ENCODE assay signal across 8 cellular contexts in genomic region chr5:5422819-5423515, GRCh38. TPM values are rescaled to one million over a fixed set of nuclear protein-coding genes. Genes with fewer than 3 reads are reported as not detected.
DNase-seq lines count a peak whose midpoint lies in the region; ATAC-seq, FAIRE-seq and TF ChIP-seq lines count a peak whose summit lies in the region.

No MANE protein-coding gene starts in this region.

- H3K4me3 ChIP-seq in Jurkat, Clone E6-1 (ENCODE audit: low read length) = peak overlapping the region; percentile 88
- H3K4me3 ChIP-seq in K562 (peak overlapping the region; percentile 99), lung (peak overlapping the region; percentile 98), upper lobe of left lung (peak overlapping the region; percentile 87 to 100 (median 96))

- no peak for TF ChIP-seq POLR2A in K562 (conservative IDR thresholded peaks at IDR 0.05)
- TF ChIP-seq POLR2A in upper lobe of left lung (IDR thresholded peaks at IDR 0.05) = no peak

- peaks cover 16% of the 10 kb centered on the region for H4K20me1 ChIP-seq in K562 (replicated peaks; ENCODE audit: control insufficient read depth, insufficient read depth, low read length)

- ATAC-seq in GM21529 (IDR thresholded peaks at IDR 0.05; ENCODE audit: unreplicated experiment) (peak; percentile 7), K562 (peak; percentile 12), lung (ENCODE audit: insufficient read depth, low FRiP score) (peak; percentile 4), upper lobe of left lung (ENCODE audit: low FRiP score in 2 of 2) (peak in 1 of 2 donors; percentile 22)

- H3K79me2 ChIP-seq in K562 (ENCODE audit: control insufficient read depth, insufficient read depth, low read length) = peaks cover 54% of the 10 kb centered on the region

- peak overlapping the region; percentile 62 for H2AFZ ChIP-seq in K562 (ENCODE audit: low read depth, low read length)

- no peaks in the 10 kb centered on the region for H3K27me3 ChIP-seq in K562 (ENCODE audit: control insufficient read depth in 2 of 2, insufficient read depth in 2 of 2, low read length in 2 of 2)
- H3K27me3 ChIP-seq in lung (ENCODE audit: control insufficient read depth, insufficient read depth) = no peaks in the 10 kb centered on the region
- no peaks in the 10 kb centered on the region for H3K27me3 ChIP-seq in upper lobe of left lung

- no peak for TF ChIP-seq EP300 in K562 (IDR thresholded peaks at IDR 0.05; ENCODE audit: low read length)
- TF ChIP-seq EP300 in upper lobe of left lung (IDR thresholded peaks at IDR 0.05) = no peak

- H3K36me3 ChIP-seq in ES-I3 (ENCODE audit: insufficient read depth, low read length) = no peaks in the 10 kb centered on the region
- peaks cover 24% of the 10 kb centered on the region; the same call in 2 of the 3 replicates for H3K36me3 ChIP-seq in K562 (ENCODE audit: control insufficient read depth, insufficient read depth, low read length)
- H3K36me3 ChIP-seq in lung (ENCODE audit: control insufficient read depth in 2 of 2, insufficient read depth in 2 of 2, low read length in 2 of 2) = no peaks in the 10 kb centered on the region
- no peaks in the 10 kb centered on the region for H3K36me3 ChIP-seq in upper lobe of left lung

- H3K27ac ChIP-seq in K562 (ENCODE audit: extremely low read depth, low read depth, low read length) = peak overlapping the region; percentile 100
- H3K27ac ChIP-seq in lung (ENCODE audit: low read depth in 1 of 2, low read length in 1 of 2) = peak overlapping the region; percentile 89 to 95
- peak overlapping the region; percentile 93 to 99 (median 96) for H3K27ac ChIP-seq in upper lobe of left lung

- peaks cover 13% of the 10 kb centered on the region for H3K4me1 ChIP-seq in ES-I3 (ENCODE audit: insufficient read depth, low read length)
- H3K4me1 ChIP-seq in K562 (replicated peaks in 1 of 2; ENCODE audit: control insufficient read depth in 2 of 2, insufficient read depth in 2 of 2, low read length in 2 of 2) = peaks cover 18 to 24% of the 10 kb centered on the region in 2 experiments
- peaks cover 10 to 27% of the 10 kb centered on the region in 2 donors for H3K4me1 ChIP-seq in lung (ENCODE audit: control insufficient read depth in 2 of 2, insufficient read depth in 2 of 2, low read length in 2 of 2)
- peaks cover 32 to 52% (median 33%) of the 10 kb centered on the region in 4 donors for H3K4me1 ChIP-seq in upper lobe of left lung

- POLR2A ChIA-PET in K562 (lab: Yijun Ruan, JAX) = interaction anchor here (0.7 to 3.1 kb wide), 5 partner anchors 14 to 1151 kb away, joined by 3 to 8 read pairs (median 3); no protein-coding TSS in a partner anchor

- peaks cover 4% of the 10 kb centered on the region for H3K9me1 ChIP-seq in K562 (ENCODE audit: control insufficient read depth, insufficient read depth, low read length)

- WGBS in K562 (ENCODE audit: insufficient coverage, low coverage, missing lambda C conversion rate) = under 1% methylated on average over 50 of the region's 58 CpGs
- 0% methylated on average over 36 to 58 of the region's 58 CpGs for WGBS in lung, 2 donors
- 1% methylated on average over 23 to 26 of the region's 58 CpGs for WGBS in upper lobe of left lung, 2 donors

- no peaks in the 10 kb centered on the region for H3K9me3 ChIP-seq in ES-I3 (ENCODE audit: control insufficient read depth, insufficient read depth, low read length)
- no peaks in the 10 kb centered on the region for H3K9me3 ChIP-seq in K562 (replicated peaks; ENCODE audit: control insufficient read depth, insufficient read depth, low read depth, low read length)
- H3K9me3 ChIP-seq in lung (ENCODE audit: control insufficient read depth in 2 of 2, insufficient read depth in 1 of 2, low read length in 1 of 2) = no peaks in the 10 kb centered on the region
- no peaks in the 10 kb centered on the region for H3K9me3 ChIP-seq in upper lobe of left lung

- in situ Hi-C loops in K562 (cut with MboI) = loop anchor here (25.0 kb wide), 1 partner anchor 536 kb away; no protein-coding TSS in a partner anchor

- DNase-seq in Jurkat, Clone E6-1 (ENCODE audit: low read depth, low spot score) = no peak
- DNase-seq in K562 (ENCODE audit: extremely low read depth in 1 of 4, low spot score in 3 of 4) = peak; percentile 14 to 63 (median 44)
- DNase-seq in lung (ENCODE audit: low spot score) = no peak
- no peak for DNase-seq in upper lobe of left lung
- DNase-seq in NCI-H1694 (lab: John Stamatoyannopoulos, UW) = no peak
- DNase-seq in glomerular visceral epithelial cell (ENCODE audit: extremely low spot score) = no peak

- no peak for TF ChIP-seq RAD21 in K562 (CRISPR knock-in tag; conservative IDR thresholded peaks at IDR 0.05 in 1 of 2, IDR thresholded peaks at IDR 0.05 in 1 of 2)

- no peak for FAIRE-seq in K562 (lab: Jason Lieb, UNC)

- CTCF ChIA-PET in K562 (lab: Yijun Ruan, JAX; ENCODE audit: low intra/inter-chr PET ratio) = no interaction called here

- peak overlapping the region; percentile 85 for H3K4me2 ChIP-seq in K562 (ENCODE audit: insufficient read depth, low read length)

- BruUV-seq in K562 (replicated peaks; lab: Mats Ljungman, UMichigan) = no TSS peak

- TF ChIP-seq CTCF in K562 (IDR thresholded peaks at IDR 0.05 in 2 of 3, conservative IDR thresholded peaks at IDR 0.05 in 1 of 3; ENCODE audit: insufficient read depth in 2 of 3, low read depth in 1 of 3, low read length in 3 of 3) (no peak), lung (IDR thresholded peaks at IDR 0.05; ENCODE audit: control extremely low read depth, extremely low read depth) (no peak), upper lobe of left lung (IDR thresholded peaks at IDR 0.05) (no peak)

- H3K9ac ChIP-seq in ES-I3 (ENCODE audit: low read depth, low read length) = peak overlapping the region; percentile 92
- peak overlapping the region; percentile 75 to 93 for H3K9ac ChIP-seq in K562 (ENCODE audit: insufficient read depth in 1 of 2, low read depth in 2 of 2, low read length in 2 of 2)

- intact Hi-C loops in K562 (cut with micrococcal nuclease) = no loop called here

TF ChIP-seq in K562, 482 proteins besides CTCF, POLR2A, EP300 and RAD21 (continues in another document):
- TF ChIP-seq SIN3B (IDR thresholded peaks at IDR 0.05; ENCODE audit: low read depth) (peak; percentile 7), RBBP5 (IDR thresholded peaks at IDR 0.05; ENCODE audit: borderline replicate concordance, insufficient read depth, low read length, poor library complexity, severe bottlenecking) (peak; percentile 82), ETS1 (conservative IDR thresholded peaks at IDR 0.05; ENCODE audit: control insufficient read depth, low read depth, low read length) (no peak), NONO (IDR thresholded peaks at IDR 0.05; ENCODE audit: low read depth in 2 of 2, low read length in 1 of 2) (0 out of 4 replicates have a peak, but pooled peaks of 1 of the 2 experiments have one; percentile 0), PHF8 (IDR thresholded peaks at IDR 0.05; ENCODE audit: borderline replicate concordance, low read length) (0 out of 2 replicates have a peak, but pooled peaks have one; percentile 66), SAP30 (IDR thresholded peaks at IDR 0.05; ENCODE audit: borderline replicate concordance, insufficient read depth, low read depth, low read length, poor library complexity, severe bottlenecking) (peak; percentile 88), E2F6 (IDR thresholded peaks at IDR 0.05; ENCODE audit: borderline replicate concordance in 1 of 2, extremely low read depth in 1 of 2, insufficient read depth in 1 of 2, insufficient read length in 1 of 2, low read depth in 1 of 2, low read length in 1 of 2, poor library complexity in 1 of 2, severe bottlenecking in 1 of 2) (peak in 1 of 2 experiments; percentile 38), MTA2 (IDR thresholded peaks at IDR 0.05; ENCODE audit: low read depth) (no peak)

RNA-seq across cellular contexts. Expression of gene ICE1, which starts 0.5 kb away (rescaled TPM):
- polyA plus RNA-seq in Jurkat, Clone E6-1 (2012; ENCODE audit: insufficient read depth, insufficient read length) = 29.3 TPM
- total RNA-seq in K562 (2011; cell fraction: chromatin; rRNA removed; ENCODE audit: low replicate concordance) = 19.3 and 80.1 TPM in 2 replicates
- total RNA-seq in K562 (2011; cell fraction: nucleolus; rRNA removed) = 13.0 and 20.4 TPM in 2 replicates
- total RNA-seq in K562 (2011; cell fraction: nucleoplasm; rRNA removed) = 35.6 and 41.7 TPM in 2 replicates
- total RNA-seq in K562 (2014; rRNA removed) (19.1 and 21.3 TPM in 2 replicates), K562 (2014; rRNA removed; fragmentation: Illumina TruSeq; extraction: Trizol) (40.9 and 44.6 TPM in 2 replicates), K562 (2015; rRNA removed; fragmentation: Illumina TruSeq; extraction: Trizol) (46.1 and 47.4 TPM in 2 replicates), K562 (2021) (31.3 and 33.2 TPM in 2 replicates), lung (10 to 100 TPM; 21.7 to 33.3 TPM), upper lobe of left lung (10 to 100 TPM; 15.8 to 40.5 (median 25.0) TPM)
- polyA plus RNA-seq in K562 (2011; rRNA removed) (18.5 and 28.2 TPM in 2 replicates), K562 (2014; fragmentation: Illumina TruSeq; extraction: Trizol) (26.9 and 33.6 TPM in 2 replicates), K562 (2014; fragmentation: Nextera tagmentation; extraction: Ambion mirVana) (1 to 10 TPM; 4.9 to 8.5 TPM), K562 (2014; rRNA removed) (20.8 and 21.3 TPM in 2 replicates), lung (1 to 10 TPM; 4.9 to 7.9 TPM)
- polyA plus RNA-seq in K562 (2011; cell fraction: cytosol; rRNA removed) = 8.7 and 12.1 TPM in 2 replicates
- polyA plus RNA-seq in K562 (2011; cell fraction: nucleus; rRNA removed) = 25.9 and 29.4 TPM in 2 replicates
- 12.7 and 17.1 TPM in 2 replicates for polyA plus RNA-seq in K562 (2012)
- 75.3 and 75.8 TPM in 2 replicates for polyA minus RNA-seq in K562 (2011; rRNA and poly(A)+ RNA removed)
- 21.0 and 26.1 TPM in 2 replicates for polyA minus RNA-seq in K562 (2011; cell fraction: cytosol; rRNA and poly(A)+ RNA removed)
- 56.4 and 83.1 TPM in 2 replicates for polyA minus RNA-seq in K562 (2011; cell fraction: nucleus; rRNA and poly(A)+ RNA removed)

Comparison
In these comparisons a context has a peak if more than half of its experiments do, and no peak if none do; other contexts are left out.
1. DNase-seq: peak in K562 (4 of 4); none in Jurkat, Clone E6-1 (single experiment), lung (single experiment), upper lobe of left lung (0 of 2), NCI-H1694 (single experiment) and glomerular visceral epithelial cell (single experiment).
2. Peak in every context shown above with its lines, with median percentiles within 50 percentile points of each other: H3K4me3 ChIP-seq and H3K27ac ChIP-seq.